8 cellular contexts compared by ENCODE assay signal in genomic region chrX:134026732-134027311, GRCh38. TPM values are rescaled to one million over a fixed set of nuclear protein-coding genes. Genes with fewer than 3 reads are reported as not detected.
A peak's percentile ranks its signal among the peaks of the same experiment; 100 is the strongest.
DNase-seq lines count a peak whose midpoint lies in the region; ATAC-seq and TF ChIP-seq lines count a peak whose summit lies in the region.

No MANE protein-coding gene starts in this region.

- H3K27me3 Mint-ChIP-seq in activated CD4-positive, alpha-beta T cell treated with anti-CD3 and anti-CD28 coated beads, Interleukin-2, amount 10 ng/mL, durations not matched to agents 24 days and 14 days: no peaks in the 10 kb centered on the region
- H3K27me3 Mint-ChIP-seq in naive thymus-derived CD4-positive, alpha-beta T cell: peaks cover 0 to 3% (median 0%) of the 10 kb centered on the region in 5 donors

- H3K27ac ChIP-seq in DND-41 (ENCODE audit: low read length): no peak overlapping the region
- H3K27ac ChIP-seq in esophagus squamous epithelium: no peak overlapping the region
- no peak overlapping the region for H3K27ac ChIP-seq in naive thymus-derived CD4-positive, alpha-beta T cell (ENCODE audit: low read depth, low read length)

- H3K9me3 ChIP-seq in DND-41 (ENCODE audit: insufficient read depth, low read length, severe bottlenecking) (no peaks in the 10 kb centered on the region), esophagus squamous epithelium (no peaks in the 10 kb centered on the region)
- H3K9me3 ChIP-seq in naive thymus-derived CD4-positive, alpha-beta T cell (ENCODE audit: control insufficient read depth in 2 of 3, low read length in 3 of 3): no peaks in the 10 kb centered on the region

- H3K27me3 ChIP-seq in DND-41 (ENCODE audit: insufficient read depth, low read length, poor library complexity) (no peaks in the 10 kb centered on the region), esophagus squamous epithelium (no peaks in the 10 kb centered on the region)
- no peaks in the 10 kb centered on the region for H3K27me3 ChIP-seq in naive thymus-derived CD4-positive, alpha-beta T cell (ENCODE audit: control insufficient read depth in 2 of 2, insufficient read depth in 2 of 2, low read length in 2 of 2)

- peaks cover 16% of the 10 kb centered on the region for H3K4me1 ChIP-seq in DND-41 (ENCODE audit: insufficient read depth, low read length)
- H3K4me1 ChIP-seq in esophagus squamous epithelium: no peaks in the 10 kb centered on the region
- H3K4me1 ChIP-seq in naive thymus-derived CD4-positive, alpha-beta T cell (ENCODE audit: control insufficient read depth in 2 of 2, insufficient read depth in 2 of 2, low read length in 2 of 2): no peaks in the 10 kb centered on the region

- TF ChIP-seq POLR2A in esophagus squamous epithelium (IDR thresholded peaks at IDR 0.05): no peak

- H3K4me1 Mint-ChIP-seq in activated CD4-positive, alpha-beta T cell treated with anti-CD3 and anti-CD28 coated beads, Interleukin-2, amount 10 ng/mL, durations not matched to agents 24 days and 14 days: peaks cover 7% of the 10 kb centered on the region
- peaks cover 0 to 14% (median 10%) of the 10 kb centered on the region in 7 donors for H3K4me1 Mint-ChIP-seq in naive thymus-derived CD4-positive, alpha-beta T cell

- H3K9me3 Mint-ChIP-seq in activated CD4-positive, alpha-beta T cell treated with anti-CD3 and anti-CD28 coated beads, Interleukin-2, amount 10 ng/mL, durations not matched to agents 24 days and 14 days: no peaks in the 10 kb centered on the region
- H3K9me3 Mint-ChIP-seq in naive thymus-derived CD4-positive, alpha-beta T cell: no peaks in the 10 kb centered on the region

- CTCF ChIA-PET in naive thymus-derived CD4-positive, alpha-beta T cell (lab: Charles Lee): interaction anchor here (1.0 to 2.8 kb wide), 5 partner anchors 20 to 282 kb away, joined by 3 to 20 read pairs (median 4); no protein-coding TSS in a partner anchor

- H3K36me3 ChIP-seq in DND-41 (ENCODE audit: insufficient read depth, low read length) (no peaks in the 10 kb centered on the region), esophagus squamous epithelium (no peaks in the 10 kb centered on the region)
- H3K36me3 ChIP-seq in naive thymus-derived CD4-positive, alpha-beta T cell (ENCODE audit: control insufficient read depth in 2 of 3, insufficient read depth in 3 of 3, low read length in 3 of 3): no peaks in the 10 kb centered on the region

- intact Hi-C loops in activated CD4-positive, alpha-beta T cell treated with anti-CD3 and anti-CD28 coated beads, Interleukin-2, amount 10 ng/mL, durations not matched to agents 24 days and 14 days (cut with micrococcal nuclease): loop anchor here (1.0 to 10.0 kb wide), 2 partner anchors 128 to 235 kb away; no protein-coding TSS in a partner anchor
- intact Hi-C loops in esophagus squamous epithelium (cut with DNase I): no loop called here
- intact Hi-C loops in naive thymus-derived CD4-positive, alpha-beta T cell (cut with micrococcal nuclease): loop anchor here (1.0 to 10.0 kb wide), 6 partner anchors 102 to 282 kb away; no protein-coding TSS in a partner anchor

- peak; percentile 56 for TF ChIP-seq CTCF in DND-41 (IDR thresholded peaks at IDR 0.05; ENCODE audit: borderline replicate concordance, extremely low read depth, low read length, poor library complexity, severe bottlenecking)
- TF ChIP-seq CTCF in esophagus squamous epithelium (IDR thresholded peaks at IDR 0.05): peak in 5 of 6 experiments; percentile 14 to 42 (median 26)

- no peak overlapping the region for H3K4me2 ChIP-seq in DND-41 (ENCODE audit: insufficient read depth, low read length)

- WGBS in esophagus squamous epithelium, 2 donors: 13 to 28% methylated on average over 10 of the region's 10 CpGs

- H3K79me2 ChIP-seq in DND-41 (ENCODE audit: insufficient read depth, low read length): no peaks in the 10 kb centered on the region

- no peak overlapping the region for H2AFZ ChIP-seq in DND-41 (ENCODE audit: low read depth, low read length)

- H3K27ac Mint-ChIP-seq in activated CD4-positive, alpha-beta T cell treated with anti-CD3 and anti-CD28 coated beads, Interleukin-2, amount 10 ng/mL, durations not matched to agents 24 days and 14 days: no peak overlapping the region
- H3K27ac Mint-ChIP-seq in naive thymus-derived CD4-positive, alpha-beta T cell: peak overlapping the region in 1 of 9 donors; percentile 13

- POLR2A ChIA-PET in naive thymus-derived CD4-positive, alpha-beta T cell (lab: Charles Lee): no interaction called here

- H3K4me3 ChIP-seq in DND-41 (ENCODE audit: low read depth in 1 of 2, low read length in 2 of 2) (no peak overlapping the region), esophagus squamous epithelium (peak overlapping the region in 2 of 4 donors; percentile 7 to 43)
- H3K4me3 ChIP-seq in naive thymus-derived CD4-positive, alpha-beta T cell (ENCODE audit: low read length): no peak overlapping the region

- peak; percentile 23 for DNase-seq in DND-41
- peak; percentile 79 for DNase-seq in activated CD4-positive, alpha-beta T cell treated with anti-CD3 and anti-CD28 coated beads, Interleukin-2, amount 10 ng/mL, durations not matched to agents 24 days and 14 days
- DNase-seq in esophagus squamous epithelium (lab: John Stamatoyannopoulos, UW): no peak
- DNase-seq in naive thymus-derived CD4-positive, alpha-beta T cell: peak in 8 of 9 donors; percentile 8 to 51 (median 38)
- no peak for DNase-seq in activated effector memory CD4-positive, alpha-beta T cell treated with Interleukin-2 at 50 U/mL for 16 hours
- no peak for DNase-seq in activated gamma-delta T cell treated with Interleukin-2 at 50 U/mL for 16 hours
- no peak for DNase-seq in SHP77 treated with DMSO at 0.1 percent for 48 hours (lab: John Stamatoyannopoulos, UW)

- H3K9ac ChIP-seq in DND-41 (ENCODE audit: low read depth, low read length): no peak overlapping the region

- peak overlapping the region; percentile 60 for H3K4me3 Mint-ChIP-seq in activated CD4-positive, alpha-beta T cell treated with anti-CD3 and anti-CD28 coated beads, Interleukin-2, amount 10 ng/mL, durations not matched to agents 24 days and 14 days
- H3K4me3 Mint-ChIP-seq in naive thymus-derived CD4-positive, alpha-beta T cell: peak overlapping the region; percentile 27 to 76 (median 56)

- H4K20me1 ChIP-seq in DND-41 (ENCODE audit: insufficient read depth, low read length): no peaks in the 10 kb centered on the region

- ATAC-seq in DND-41 (ENCODE audit: insufficient read depth, low read depth): 0 out of 3 replicates have a peak, but pooled peaks have one; percentile 22
- peak; percentile 47 for ATAC-seq in HG03025 (IDR thresholded peaks at IDR 0.05; ENCODE audit: low FRiP score, unreplicated experiment)
- peak; percentile 65 for ATAC-seq in naive thymus-derived CD4-positive, alpha-beta T cell

- no peaks in the 10 kb centered on the region for H3K36me3 Mint-ChIP-seq in activated CD4-positive, alpha-beta T cell treated with anti-CD3 and anti-CD28 coated beads, Interleukin-2, amount 10 ng/mL, durations not matched to agents 24 days and 14 days (ENCODE audit: low read depth)
- H3K36me3 Mint-ChIP-seq in naive thymus-derived CD4-positive, alpha-beta T cell: no peaks in the 10 kb centered on the region

RNA-seq across cellular contexts. Expression of gene GPC3, which starts 41.4 kb away (rescaled TPM):
- 0.21 and 0.40 TPM in 2 replicates for total RNA-seq in activated CD4-positive, alpha-beta T cell treated with anti-CD3 and anti-CD28 coated beads, Interleukin-2, amount 10 ng/mL, durations not matched to agents 24 days and 14 days
- total RNA-seq in esophagus squamous epithelium: 1 to 10 TPM in 2 of 4 donors, under 1 TPM in 1, not detected in 1; 0.44 to 2.8 (median 1.7) TPM
- total RNA-seq in naive thymus-derived CD4-positive, alpha-beta T cell: under 1 TPM; 0.24 to 0.88 (median 0.42) TPM
- 1 to 10 TPM; 2.5 to 6.0 TPM for polyA plus RNA-seq in naive thymus-derived CD4-positive, alpha-beta T cell

Comparison
In these comparisons a context has a peak if more than half of its experiments do, and no peak if none do; other contexts are left out.
1. DNase-seq: peak in DND-41 (single experiment), activated CD4-positive, alpha-beta T cell treated with anti-CD3 and anti-CD28 coated beads, Interleukin-2, amount 10 ng/mL, durations not matched to agents 24 days and 14 days (single experiment) and naive thymus-derived CD4-positive, alpha-beta T cell (8 of 9); none in esophagus squamous epithelium (single experiment), activated effector memory CD4-positive, alpha-beta T cell treated with Interleukin-2 at 50 U/mL for 16 hours (single experiment), activated gamma-delta T cell treated with Interleukin-2 at 50 U/mL for 16 hours (single experiment) and SHP77 treated with DMSO at 0.1 percent for 48 hours (single experiment).
2. Peak in every context shown above with its lines, with median percentiles within 50 percentile points of each other: ATAC-seq.